In the genomic region with DNA sequence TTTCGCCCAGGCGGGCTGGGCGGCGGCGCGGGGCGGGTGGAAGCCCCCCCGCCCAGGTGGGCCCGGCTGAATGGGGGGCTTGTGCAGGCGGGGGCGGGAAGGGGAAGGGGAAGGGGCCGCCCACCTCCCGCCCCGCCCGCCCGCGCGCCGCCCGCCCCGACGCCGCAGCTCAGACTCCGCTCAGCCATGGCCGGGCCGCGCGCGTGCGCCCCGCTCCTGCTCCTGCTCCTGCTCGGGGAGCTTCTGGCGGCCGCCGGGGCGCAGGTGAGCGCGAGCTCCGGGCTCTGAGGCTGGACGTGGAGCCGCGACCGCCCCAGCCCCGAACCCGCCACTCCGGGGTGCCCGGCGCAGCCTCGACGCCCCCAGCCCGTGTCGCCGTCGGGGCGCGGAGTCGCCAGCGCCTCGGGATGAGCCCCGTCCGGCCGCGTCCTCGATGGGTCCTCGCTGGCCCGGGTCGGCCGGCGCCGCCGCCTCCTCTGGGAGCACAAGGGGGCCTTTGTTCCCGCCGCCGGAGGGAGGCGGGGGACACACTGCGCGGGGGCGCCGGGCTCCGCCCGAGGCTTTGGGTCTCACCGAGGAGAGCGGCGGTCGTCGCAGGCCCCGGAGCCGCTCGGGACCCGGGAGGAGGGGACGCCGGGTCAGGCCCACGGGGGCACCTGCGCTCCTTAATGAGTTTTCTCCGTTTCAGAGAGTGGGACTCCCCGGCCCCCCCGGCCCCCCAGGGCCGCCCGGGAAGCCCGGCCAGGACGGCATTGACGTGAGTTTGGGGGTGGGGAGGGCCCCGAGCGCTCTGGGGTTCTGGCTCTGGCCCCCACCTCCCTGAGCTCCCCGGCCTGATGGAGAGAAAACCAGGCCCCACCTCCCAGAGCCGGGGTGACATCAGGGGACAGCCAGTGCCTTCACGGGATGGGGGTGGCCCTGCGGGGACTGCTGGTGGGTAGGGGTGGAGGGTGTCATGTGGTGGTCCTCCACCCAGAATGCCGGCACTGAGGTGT, we compare ENCODE assay signal across 10 cellular contexts. TPM values are rescaled to one million over a fixed set of nuclear protein-coding genes. Genes with fewer than 3 reads are reported as not detected.
DNase-seq lines count a peak whose midpoint lies in the region; TF ChIP-seq lines count a peak whose summit lies in the region.
"Had no signal": no experiment of that assay in that cellular context is flagged by ENCODE, and none has a peak within 500 bp of the region (broad histone marks: within the 10 kb centered on the region; RNA-seq: fewer than 3 reads in every experiment).

A gene (plus strand): TSS at position 172 of the 995 bp plus-strand sequence. CDS start 15 bp downstream, at position 187.

- peak within 1 kb of the TSS; percentile 78 for H3K4me3 Mint-ChIP-seq in neural progenitor cell

- no peaks in the 10 kb centered on the region for H3K36me3 ChIP-seq in neural progenitor cell
- H3K36me3 ChIP-seq in OCI-LY7 (ENCODE audit: insufficient read depth, low read length): peaks cover 17% of the 10 kb centered on the region

- H4K20me1 ChIP-seq in neural progenitor cell (ENCODE audit: low read depth) (peaks cover 11% of the 10 kb centered on the region), OCI-LY7 (ENCODE audit: insufficient read depth, low read length) (no peaks in the 10 kb centered on the region)

- H2AFZ ChIP-seq in neural progenitor cell (replicated peaks) (no peak within 1 kb of the TSS), OCI-LY7 (ENCODE audit: low read length) (no peak within 1 kb of the TSS)

- DNase-seq in C1 segment of cervical spinal cord (lab: John Stamatoyannopoulos, UW): peak in 10 of 14 donors; percentile 21 to 75 (median 50)
- peak; percentile 72 for DNase-seq in epidermal melanocyte (ENCODE audit: insufficient read length, low spot score)
- peak; percentile 86 for DNase-seq in neural progenitor cell (ENCODE audit: low spot score)
- no peak for DNase-seq in SIG-M5 (lab: John Stamatoyannopoulos, UW)
- DNase-seq in OCI-LY7 (ENCODE audit: low spot score): no peak
- no peak for DNase-seq in HUDEP-2 (lab: John Stamatoyannopoulos, UW; ENCODE audit: unreplicated experiment in 76 of 76)
- no peak for DNase-seq in stimulated activated CD4-positive, alpha-beta T cell treated with anti-CD3 and anti-CD28 coated beads, Interleukin-4, amount 100 ng/mL, for 1 hour
- DNase-seq: central memory CD4-positive, alpha-beta T cell; NCI-H510A treated with DMSO at 0.1 percent for 48 hours had no signal

- peak within 1 kb of the TSS; percentile 85 for H3K4me2 ChIP-seq in neural progenitor cell
- H3K4me2 ChIP-seq in OCI-LY7 (ENCODE audit: low read length): no peak within 1 kb of the TSS

- POLR2A ChIA-PET in OCI-LY7 (lab: Charles Lee): interaction anchor here (0.5 kb wide), 1 partner anchor 136 kb away, joined by 5 read pairs; no protein-coding TSS in a partner anchor

- no peak within 1 kb of the TSS for H3K27ac ChIP-seq in neural progenitor cell
- H3K27ac ChIP-seq in OCI-LY7 (ENCODE audit: low read depth, low read length, poor library complexity, severe bottlenecking): no peak within 1 kb of the TSS

- no peak within 1 kb of the TSS for H3K9ac ChIP-seq in neural progenitor cell

- CTCF ChIA-PET in OCI-LY7 (lab: Charles Lee; ENCODE audit: unreplicated experiment): no interaction called here

- BruUV-seq in OCI-LY7 (replicated peaks; lab: Mats Ljungman, UMichigan): no TSS peak

- H3K27me3 Mint-ChIP-seq in neural progenitor cell (ENCODE audit: insufficient read depth, low read depth): peaks cover 15% of the 10 kb centered on the region

- H3K4me1 Mint-ChIP-seq in neural progenitor cell: peaks cover 16% of the 10 kb centered on the region

- TF ChIP-seq RAD21 in Ishikawa (IDR thresholded peaks at IDR 0.05; ENCODE audit: low read depth): no peak

- no peaks in the 10 kb centered on the region for H3K9me2 ChIP-seq in OCI-LY7 (ENCODE audit: insufficient read depth, low read length)

- H3K9me3 ChIP-seq in neural progenitor cell (ENCODE audit: low read depth): no peaks in the 10 kb centered on the region
- H3K9me3 ChIP-seq in OCI-LY7 (ENCODE audit: low read length): no peaks in the 10 kb centered on the region

- H3K27me3 ChIP-seq in neural progenitor cell: peaks cover 29% of the 10 kb centered on the region

- intact Hi-C loops in OCI-LY7 (cut with micrococcal nuclease; ENCODE audit: unreplicated experiment): no loop called here

- peak within 1 kb of the TSS; percentile 53 for H3K4me3 ChIP-seq in neural progenitor cell
- H3K4me3 ChIP-seq in OCI-LY7 (ENCODE audit: low read depth, low read length, poor library complexity, severe bottlenecking): no peak within 1 kb of the TSS

- TF ChIP-seq CTCF in neural progenitor cell (IDR thresholded peaks at IDR 0.05) (no peak), OCI-LY7 (conservative IDR thresholded peaks at IDR 0.05; ENCODE audit: low read length) (no peak)

- no peaks in the 10 kb centered on the region for H3K9me3 Mint-ChIP-seq in neural progenitor cell

- TF ChIP-seq EP300 in Ishikawa (IDR thresholded peaks at IDR 0.05; ENCODE audit: borderline replicate concordance): no peak

- H3K27ac Mint-ChIP-seq in neural progenitor cell: no peak within 1 kb of the TSS

- H3K79me2 ChIP-seq in neural progenitor cell (ENCODE audit: low read depth): no peaks in the 10 kb centered on the region
- H3K79me2 ChIP-seq in OCI-LY7 (ENCODE audit: insufficient read depth, low read depth, low read length): no peaks in the 10 kb centered on the region

- H3F3A ChIP-seq in neural progenitor cell (ENCODE audit: low read depth): peaks cover 20% of the 10 kb centered on the region

- peaks cover 19% of the 10 kb centered on the region for H3K4me1 ChIP-seq in neural progenitor cell
- H3K4me1 ChIP-seq in OCI-LY7 (ENCODE audit: insufficient read depth, low read length, poor library complexity, severe bottlenecking): no peaks in the 10 kb centered on the region

- H3K36me3 Mint-ChIP-seq in neural progenitor cell: no peaks in the 10 kb centered on the region

TF ChIP-seq in Ishikawa, 13 proteins besides CTCF, POLR2A, EP300 and RAD21:
- no peak for TF ChIP-seq ZBTB7A (IDR thresholded peaks at IDR 0.05; ENCODE audit: low read depth)
- 0 out of 2 replicates have a peak, but pooled peaks have one; percentile 1 for TF ChIP-seq TAF1 (IDR thresholded peaks at IDR 0.05; ENCODE audit: low read depth)

RNA-seq across cellular contexts. Expression of the gene that starts here (rescaled TPM):
- total RNA-seq in neural progenitor cell (ENCODE audit: low replicate concordance) (10.5 and 34.8 TPM in 2 replicates), OCI-LY7 (2022) (5.2 and 6.1 TPM in 2 replicates)
- total RNA-seq in OCI-LY7 (2014; rRNA removed; shearing (Covaris generic)): 1.0 and 1.7 TPM in 2 replicates

Comparison
In these comparisons a context has a peak if more than half of its experiments do, and no peak if none do; other contexts are left out.
1. DNase-seq: peak in C1 segment of cervical spinal cord (10 of 14), epidermal melanocyte (single experiment) and neural progenitor cell (single experiment); none in SIG-M5 (single experiment), OCI-LY7 (single experiment), HUDEP-2 (0 of 76) and stimulated activated CD4-positive, alpha-beta T cell treated with anti-CD3 and anti-CD28 coated beads, Interleukin-4, amount 100 ng/mL, for 1 hour (single experiment).